In genomic region chr5:32144637-32145207, GRCh38 we compare ENCODE assay signal across 16 cellular contexts. TPM values are rescaled to one million over a fixed set of nuclear protein-coding genes. Genes with fewer than 3 reads are reported as not detected.
DNase-seq lines count a peak whose midpoint lies in the region; ATAC-seq and TF ChIP-seq lines count a peak whose summit lies in the region.
"Had no signal": no experiment of that assay in that cellular context is flagged by ENCODE, and none has a peak within 500 bp of the region (broad histone marks: within the 10 kb centered on the region; RNA-seq: fewer than 3 reads in every experiment).

No MANE protein-coding gene starts in this region.

- H3K9ac ChIP-seq in IMR-90 (ENCODE audit: low read depth, low read length) = no peak overlapping the region

- H2AK5ac ChIP-seq in IMR-90 (ENCODE audit: low read depth, low read length) = no peak overlapping the region

- H3K36me3 Mint-ChIP-seq in glutamatergic neuron (ENCODE audit: unreplicated experiment) = no peaks in the 10 kb centered on the region
- peaks cover 6% of the 10 kb centered on the region for H3K36me3 Mint-ChIP-seq in osteocyte (ENCODE audit: unreplicated experiment)

- H3K27ac ChIP-seq in IMR-90 (ENCODE audit: insufficient read depth, low read length) = no peak overlapping the region
- H3K27ac ChIP-seq: tibial artery had no signal

- H3K79me1 ChIP-seq in IMR-90 (ENCODE audit: low read depth in 1 of 2, low read length in 2 of 2) = peaks cover 18 to 49% of the 10 kb centered on the region in 2 experiments

- in situ Hi-C loops in IMR-90 (cut with MboI; ENCODE audit: low sequenced_read_pairs) = no loop called here

- no peak overlapping the region for H3K18ac ChIP-seq in IMR-90 (ENCODE audit: low read depth, low read length)

- WGBS in IMR-90 (ENCODE audit: extremely low coverage in 2 of 2, insufficient read length in 1 of 2), 2 experiments = no CpG with 5 or more reads among the region's 3 CpGs

- peak overlapping the region; percentile 59 for H3K27ac Mint-ChIP-seq in glutamatergic neuron (ENCODE audit: unreplicated experiment)
- peak overlapping the region; percentile 13 for H3K27ac Mint-ChIP-seq in osteocyte (ENCODE audit: unreplicated experiment)
- H3K27ac Mint-ChIP-seq: activated naive CD4-positive, alpha-beta T cell treated with anti-CD3 and anti-CD28 coated beads for 36 hours had no signal

- no peak for TF ChIP-seq CTCF in IMR-90 (conservative IDR thresholded peaks at IDR 0.05; ENCODE audit: low read depth, low read length)
- no peak for TF ChIP-seq CTCF in glutamatergic neuron (IDR thresholded peaks at IDR 0.05; ENCODE audit: partially characterized antibody, unreplicated experiment)
- TF ChIP-seq CTCF in osteocyte (IDR thresholded peaks at IDR 0.05) = no peak

- no peak overlapping the region for H3K56ac ChIP-seq in IMR-90 (ENCODE audit: extremely low read depth, insufficient read depth, low read length)

- no peak for TF ChIP-seq RAD21 in IMR-90 (IDR thresholded peaks at IDR 0.05; ENCODE audit: low read length)

- H2AFZ ChIP-seq in IMR-90 (replicated peaks; ENCODE audit: low read length, poor library complexity) = no peak overlapping the region

- no peak overlapping the region for H3K4me2 ChIP-seq in IMR-90 (ENCODE audit: low read depth, low read length)

- dilution Hi-C loops in IMR-90 (cut with HindIII; ENCODE audit: low sequenced_read_pairs, unreplicated experiment) = no loop called here

- H3K9me1 ChIP-seq in IMR-90 (ENCODE audit: insufficient read depth, low read length) = peaks cover 15% of the 10 kb centered on the region

- no peak overlapping the region for H4K5ac ChIP-seq in IMR-90 (ENCODE audit: low read depth, low read length)

- H4K8ac ChIP-seq in IMR-90 (ENCODE audit: low read depth in 2 of 2, low read length in 2 of 2) = no peak overlapping the region

- ATAC-seq in IMR-90 (ENCODE audit: low read depth) = no peak
- no peak for ATAC-seq in HG02763 (IDR thresholded peaks at IDR 0.05; ENCODE audit: unreplicated experiment)
- ATAC-seq in GM18519 (IDR thresholded peaks at IDR 0.05; ENCODE audit: low FRiP score, unreplicated experiment) = no peak

- H3K4me1 Mint-ChIP-seq in glutamatergic neuron (ENCODE audit: low read depth, unreplicated experiment) (peaks cover 27% of the 10 kb centered on the region), osteocyte (ENCODE audit: unreplicated experiment) (peaks cover 37% of the 10 kb centered on the region)

- POLR2A ChIA-PET in IMR-90 (lab: Charles Lee; ENCODE audit: unreplicated experiment) = no interaction called here

- H3K27me3 Mint-ChIP-seq in glutamatergic neuron (ENCODE audit: unreplicated experiment) (peaks cover 2% of the 10 kb centered on the region), osteocyte (ENCODE audit: unreplicated experiment) (no peaks in the 10 kb centered on the region)
- H3K27me3 Mint-ChIP-seq: CD4-positive, alpha-beta memory T cell had no signal

- H2BK20ac ChIP-seq in IMR-90 (ENCODE audit: low read depth, low read length) = no peak overlapping the region

- H2AK9ac ChIP-seq in IMR-90 (replicated peaks; ENCODE audit: low read depth, low read length, poor library complexity) = no peak overlapping the region

- H3K27me3 ChIP-seq in IMR-90 (ENCODE audit: control insufficient read depth, insufficient read depth, low read length) = no peaks in the 10 kb centered on the region
- H3K27me3 ChIP-seq: tibial artery had no signal

- H3K9me3 ChIP-seq in IMR-90 (ENCODE audit: control insufficient read depth, insufficient read depth, low read length) = no peaks in the 10 kb centered on the region
- H3K9me3 ChIP-seq: tibial artery had no signal

- no peak overlapping the region for H2BK120ac ChIP-seq in IMR-90 (ENCODE audit: low read depth, low read length)

- H3K4ac ChIP-seq in IMR-90 (ENCODE audit: low read depth, low read length) = no peak overlapping the region

- H4K91ac ChIP-seq in IMR-90 (ENCODE audit: insufficient read depth, low read depth, low read length) = no peak overlapping the region

- TSS peak; percentile 9 for BruUV-seq in IMR-90 (replicated peaks; lab: Mats Ljungman, UMichigan)

- no peak overlapping the region for H2BK5ac ChIP-seq in IMR-90 (ENCODE audit: low read depth, low read length, poor library complexity, severe bottlenecking)

- no peak overlapping the region for H3K4me3 ChIP-seq in IMR-90 (ENCODE audit: insufficient read depth, low read depth, low read length)
- H3K4me3 ChIP-seq: tibial artery had no signal

- peaks cover 72% of the 10 kb centered on the region for H4K20me1 ChIP-seq in IMR-90 (ENCODE audit: insufficient read depth, low read length)

- peaks cover 8% of the 10 kb centered on the region for H3K36me3 ChIP-seq in IMR-90 (ENCODE audit: control insufficient read depth, insufficient read depth, low read length)

- no peak for TF ChIP-seq POLR2A in IMR-90 (IDR thresholded peaks at IDR 0.05; ENCODE audit: low read depth, low read length)

- peak; percentile 36 for DNase-seq in NCI-H2196 (lab: John Stamatoyannopoulos, UW; ENCODE audit: unreplicated experiment)
- no peak for DNase-seq in NCI-H2196 treated with DMSO at 0.1 percent for 48 hours (lab: John Stamatoyannopoulos, UW; ENCODE audit: unreplicated experiment)
- no peak for DNase-seq in IMR-90
- DNase-seq in glutamatergic neuron = no peak
- DNase-seq in osteocyte (ENCODE audit: extremely low spot score, unreplicated experiment) = no peak
- DNase-seq in AML-193 (lab: John Stamatoyannopoulos, UW) = no peak
- DNase-seq: 8988T; activated naive CD4-positive, alpha-beta T cell treated with anti-CD3 and anti-CD28 coated beads for 36 hours; CD4-positive, alpha-beta memory T cell; EL; NK-92 treated with Interleukin-12 subunit alpha and Interleukin-12 subunit beta, amount 100 ng/mL, for 24 hours; SHP77 treated with DMSO at 0.1 percent for 48 hours; stimulated activated CD8-positive, alpha-beta memory T cell treated with anti-CD3 and anti-CD28 coated beads, Interleukin-4, amount 100 ng/mL, for 48 hours; tibial artery had no signal

- peaks cover 9% of the 10 kb centered on the region for H3K9me3 Mint-ChIP-seq in glutamatergic neuron (ENCODE audit: unreplicated experiment)
- no peaks in the 10 kb centered on the region for H3K9me3 Mint-ChIP-seq in osteocyte (ENCODE audit: unreplicated experiment)
- H3K9me3 Mint-ChIP-seq: activated naive CD4-positive, alpha-beta T cell treated with anti-CD3 and anti-CD28 coated beads for 36 hours; CD4-positive, alpha-beta memory T cell had no signal

- H3K4me3 Mint-ChIP-seq in glutamatergic neuron (ENCODE audit: unreplicated experiment) (peak overlapping the region; percentile 28), osteocyte (ENCODE audit: unreplicated experiment) (no peak overlapping the region)
- H3K4me3 Mint-ChIP-seq: activated naive CD4-positive, alpha-beta T cell treated with anti-CD3 and anti-CD28 coated beads for 36 hours; CD4-positive, alpha-beta memory T cell had no signal

- H3K4me1 ChIP-seq in IMR-90 (ENCODE audit: control insufficient read depth, insufficient read depth, low read length) = peaks cover 14% of the 10 kb centered on the region

- intact Hi-C loops in IMR-90 (cut with micrococcal nuclease) = no loop called here

- CTCF ChIA-PET in IMR-90 (lab: Yijun Ruan, JAX) = no interaction called here

- H2BK15ac ChIP-seq in IMR-90 (ENCODE audit: low read depth, low read length) = no peak overlapping the region

- no peak overlapping the region for H3K14ac ChIP-seq in IMR-90 (replicated peaks; ENCODE audit: low read depth, low read length)

- H3K23ac ChIP-seq in IMR-90 (ENCODE audit: low read depth, low read length) = no peak overlapping the region

TF ChIP-seq in IMR-90, 13 proteins besides CTCF, POLR2A, EP300 and RAD21:
- TF ChIP-seq FOS (IDR thresholded peaks at IDR 0.05; ENCODE audit: low read depth, low read length) (no peak), RCOR1 (IDR thresholded peaks at IDR 0.05; ENCODE audit: insufficient replicate concordance, low read length) (no peak), CHD1 (IDR thresholded peaks at IDR 0.05; ENCODE audit: low read depth, low read length) (no peak), SMC3 (IDR thresholded peaks at IDR 0.05; ENCODE audit: low read depth, low read length) (no peak), ELK1 (IDR thresholded peaks at IDR 0.05; ENCODE audit: borderline replicate concordance, low read depth, low read length) (no peak), BHLHE40 (IDR thresholded peaks at IDR 0.05; ENCODE audit: low read depth, low read length) (no peak), USF2 (IDR thresholded peaks at IDR 0.05; ENCODE audit: low read depth, low read length) (no peak), CEBPB (IDR thresholded peaks at IDR 0.05; ENCODE audit: low read depth, low read length) (no peak), RFX5 (IDR thresholded peaks at IDR 0.05; ENCODE audit: low read depth, low read length) (no peak), MAZ (IDR thresholded peaks at IDR 0.05; ENCODE audit: borderline replicate concordance, low read depth, low read length) (no peak), NFE2L2 (IDR thresholded peaks at IDR 0.05; ENCODE audit: low read depth, low read length) (no peak), MXI1 (IDR thresholded peaks at IDR 0.05; ENCODE audit: borderline replicate concordance, low read depth, low read length) (no peak), MAFK (IDR thresholded peaks at IDR 0.05; ENCODE audit: low read depth, low read length) (no peak)

RNA-seq across cellular contexts. Expression of gene GOLPH3, which starts 29.4 kb away (rescaled TPM):
- total RNA-seq in IMR-90 (2012; rRNA removed) (38.2 and 59.7 TPM in 2 replicates), glutamatergic neuron (ENCODE audit: unreplicated experiment) (68.5 TPM), osteocyte (91.2 and 94.9 TPM in 2 replicates)
- polyA plus RNA-seq in IMR-90 (2012; rRNA removed) = 32.9 and 41.3 TPM in 2 replicates
- polyA plus RNA-seq in IMR-90 (2012; cell fraction: cytosol; rRNA removed) = 13.1 and 45.1 TPM in 2 replicates
- polyA plus RNA-seq in IMR-90 (2012; cell fraction: nucleus; rRNA removed; ENCODE audit: low replicate concordance) = 29.5 and 36.1 TPM in 2 replicates
